Comparison of ENCODE assay signal across 14 cellular contexts in the genomic region with DNA sequence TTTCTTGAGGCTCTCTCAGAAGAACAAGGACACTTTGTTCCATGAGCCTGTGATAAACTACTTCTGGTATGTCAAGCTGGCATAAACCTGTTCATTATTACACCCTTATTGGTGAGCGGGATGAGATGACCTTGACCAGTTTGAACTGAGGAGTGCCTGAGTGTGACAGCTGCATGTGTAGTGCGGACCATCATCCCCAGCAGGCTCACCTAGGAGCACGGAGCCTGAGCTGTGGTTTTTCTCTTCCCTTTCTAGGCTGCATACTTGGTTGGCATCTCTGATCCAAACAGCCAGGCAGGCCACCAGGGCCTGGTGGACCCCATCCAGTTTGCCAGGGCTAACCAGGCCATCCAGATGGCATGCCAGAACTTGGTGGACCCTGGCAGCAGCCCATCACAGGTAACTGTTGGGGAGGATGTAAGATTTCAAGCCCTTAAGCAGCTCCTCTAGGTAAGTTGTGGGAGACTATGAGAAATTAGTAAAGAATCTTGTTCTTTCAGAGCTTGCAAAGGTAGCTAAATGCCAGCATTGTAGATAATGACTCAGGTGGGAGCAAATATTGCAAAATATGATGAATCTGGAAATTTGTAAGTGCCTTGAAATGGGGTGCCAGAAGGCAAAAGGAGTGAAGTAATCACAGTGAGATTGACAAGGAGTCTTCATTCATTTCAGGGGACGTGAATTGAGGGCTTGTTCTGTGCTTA.
"Had no signal": no experiment of that assay in that cellular context is flagged by ENCODE, and none has a peak within 500 bp of the region (broad histone marks: within the 10 kb centered on the region; RNA-seq: fewer than 3 reads in every experiment).

No MANE protein-coding gene starts in this region.

- H3K36me3 ChIP-seq: adrenal gland had no signal

- DNase-seq: activated CD4-positive, alpha-beta T cell treated with anti-CD3 and anti-CD28 coated beads, Interleukin-2, amount 10 ng/mL, durations not matched to agents 7 days and 5 days; activated CD4-positive, CD25-positive, alpha-beta regulatory T cell; activated naive CD4-positive, alpha-beta T cell treated with anti-CD3 and anti-CD28 coated beads, Interleukin-2, amount 50 U/mL, for 16 hours; activated T-cell treated with anti-CD3 and anti-CD28 coated beads, Interleukin-2, amount 50 U/mL, for 1 hour; body of pancreas; glutamatergic neuron; immature natural killer cell; mucosa of descending colon; stimulated activated CD4-positive, alpha-beta T cell treated with anti-CD3 and anti-CD28 coated beads, Interleukin-4, amount 100 ng/mL, for 4 hours; stomach; T-helper 2 cell; tibial artery had no signal

- H3K4me3 ChIP-seq: adrenal gland, body of pancreas, mucosa of descending colon, stomach, tibial artery had no signal

- H3K27me3 ChIP-seq: adrenal gland, body of pancreas, stomach, tibial artery had no signal

- ATAC-seq: body of pancreas; mucosa of descending colon; natural killer cell treated with Interleukin-12 subunit alpha and Interleukin-12 subunit beta and Interleukin-15 and Interleukin-18, amount 100 ng/mL, for 72 hours had no signal

- H3K27ac ChIP-seq: adrenal gland, body of pancreas, stomach, tibial artery had no signal

- H3K9me3 ChIP-seq: adrenal gland, body of pancreas, mucosa of descending colon, stomach, tibial artery had no signal
